ENCODE assay signal across 17 cellular contexts in the genomic region with DNA sequence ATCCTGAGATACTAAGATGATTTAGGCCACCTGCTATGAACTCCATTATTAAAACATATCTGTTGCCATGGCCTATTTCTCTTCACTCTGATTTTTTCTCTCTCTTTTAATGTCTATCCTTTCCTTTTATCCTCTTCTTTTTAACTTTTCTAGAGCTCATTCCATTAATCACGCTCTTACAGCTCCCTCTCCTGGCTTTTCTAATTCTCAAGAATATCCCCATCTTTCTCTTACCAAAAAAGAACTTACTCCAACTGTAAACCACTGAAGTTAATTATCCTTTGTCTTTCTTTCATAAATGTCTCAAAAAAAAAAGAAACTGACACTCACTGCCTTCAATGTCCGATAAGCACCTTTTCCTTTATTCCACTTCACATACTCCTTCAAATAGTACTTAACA. TPM values are rescaled to one million over a fixed set of nuclear protein-coding genes. Genes with fewer than 3 reads are reported as not detected.
A peak's percentile ranks its signal among the peaks of the same experiment; 100 is the strongest.
DNase-seq lines count a peak whose midpoint lies in the region; ATAC-seq and TF ChIP-seq lines count a peak whose summit lies in the region.
"Had no signal": no experiment of that assay in that cellular context is flagged by ENCODE, and none has a peak within 500 bp of the region (broad histone marks: within the 10 kb centered on the region; RNA-seq: fewer than 3 reads in every experiment).

No MANE protein-coding gene starts in this region.

- TF ChIP-seq CTCF in AG09309 (IDR thresholded peaks at IDR 0.05; ENCODE audit: control insufficient read depth, insufficient read depth, low read depth, low read length, missing control alignments): peak; percentile 10
- TF ChIP-seq CTCF in KMS-11 (conservative IDR thresholded peaks at IDR 0.05; ENCODE audit: low read depth, low read length): no peak
- TF ChIP-seq CTCF in GM10248 (IDR thresholded peaks at IDR 0.05; ENCODE audit: control extremely low read depth, extremely low read depth, low read depth, missing control alignments): no peak

- H4K20me1 ChIP-seq in KMS-11 (ENCODE audit: insufficient read depth): peaks cover 92% of the 10 kb centered on the region

- H2AFZ ChIP-seq in KMS-11 (ENCODE audit: low read depth): no peak overlapping the region

- H3K9me3 Mint-ChIP-seq in activated T-cell treated with anti-CD3 and anti-CD28 coated beads, Interleukin-2, amount 50 U/mL, for 4 hours: no peaks in the 10 kb centered on the region

- no peak overlapping the region for H3K27ac ChIP-seq in KMS-11
- H3K27ac ChIP-seq in muscle layer of colon (ENCODE audit: low read depth, low read length): no peak overlapping the region
- H3K27ac ChIP-seq: BLaER1 treated with 17β-estradiol and CSF1 and Interleukin-3, amounts not matched to agents 10 nM and 100 nM; SJSA1; VCaP had no signal

- H3K27me3 ChIP-seq in KMS-11 (ENCODE audit: insufficient read depth, low read depth) (no peaks in the 10 kb centered on the region), muscle layer of colon (ENCODE audit: control insufficient read depth in 1 of 2, insufficient read depth in 2 of 2, low read length in 2 of 2) (no peaks in the 10 kb centered on the region)
- H3K27me3 ChIP-seq: BLaER1 treated with 17β-estradiol and CSF1 and Interleukin-3, amounts not matched to agents 10 nM and 100 nM; SJSA1 had no signal

- H3K4me2 ChIP-seq in KMS-11: 0 out of 2 replicates have a peak overlapping the region, but pooled peaks have one; percentile 5

- CTCF ChIA-PET in GM10248 (lab: Yijun Ruan, JAX): interaction anchor here (0.9 to 2.0 kb wide), 7 partner anchors 11 to 87 kb away, joined by 3 to 12 read pairs (median 5); partner anchors contain the start of gene PNO1

- H3K36me3 ChIP-seq in KMS-11 (ENCODE audit: insufficient read depth) (no peaks in the 10 kb centered on the region), muscle layer of colon (ENCODE audit: insufficient read depth, low read length) (no peaks in the 10 kb centered on the region)

- no peak overlapping the region for H3K4me3 Mint-ChIP-seq in activated T-cell treated with anti-CD3 and anti-CD28 coated beads, Interleukin-2, amount 50 U/mL, for 4 hours

- DNase-seq in AG09309 (ENCODE audit: low read depth) (no peak), cerebellar cortex (ENCODE audit: low spot score) (peak; percentile 37), CD1c-positive myeloid dendritic cell (ENCODE audit: extremely low spot score) (no peak), NCI-H187 (lab: John Stamatoyannopoulos, UW) (no peak), GM10248 (ENCODE audit: extremely low spot score) (no peak)
- DNase-seq in activated T-cell treated with anti-CD3 and anti-CD28 coated beads, Interleukin-2, amount 50 U/mL, for 4 hours: no peak
- DNase-seq: activated CD8-positive, alpha-beta memory T cell treated with anti-CD3 and anti-CD28 coated beads for 24 hours; amygdala; NCI-H2171 treated with DMSO at 0.1 percent for 48 hours; nucleus accumbens; stimulated activated CD4-positive, alpha-beta T cell treated with anti-CD3 and anti-CD28 coated beads, Interleukin-12 subunit alpha, Interleukin-12 subunit beta, amount 100 ng/mL, for 4 hours had no signal

- H3K27me3 Mint-ChIP-seq in activated T-cell treated with anti-CD3 and anti-CD28 coated beads, Interleukin-2, amount 50 U/mL, for 4 hours (ENCODE audit: low read depth): no peaks in the 10 kb centered on the region

- H3K9ac ChIP-seq in KMS-11 (no peak overlapping the region), muscle layer of colon (ENCODE audit: low read length) (peak overlapping the region; percentile 14)

- ATAC-seq in activated T-cell treated with anti-CD3 and anti-CD28 coated beads, Interleukin-2, amount 50 U/mL, for 4 hours: no peak

- peaks cover 6% of the 10 kb centered on the region for H3K36me3 Mint-ChIP-seq in activated T-cell treated with anti-CD3 and anti-CD28 coated beads, Interleukin-2, amount 50 U/mL, for 4 hours (ENCODE audit: insufficient read depth)

- peaks cover 27% of the 10 kb centered on the region for H3K4me1 Mint-ChIP-seq in activated T-cell treated with anti-CD3 and anti-CD28 coated beads, Interleukin-2, amount 50 U/mL, for 4 hours (ENCODE audit: low read depth)

- H3K4me1 ChIP-seq in KMS-11 (ENCODE audit: low read depth, poor library complexity, severe bottlenecking) (peaks cover 67% of the 10 kb centered on the region), muscle layer of colon (ENCODE audit: insufficient read depth, low read length) (peaks cover 74% of the 10 kb centered on the region)

- peaks cover 100% of the 10 kb centered on the region for H3K79me2 ChIP-seq in KMS-11 (ENCODE audit: insufficient read depth, low read depth)

- no peaks in the 10 kb centered on the region for H3K9me3 ChIP-seq in muscle layer of colon (ENCODE audit: low read length)
- H3K9me3 ChIP-seq: SJSA1 had no signal

- POLR2A ChIA-PET in GM10248 (lab: Yijun Ruan, JAX): no interaction called here

- H3K4me3 ChIP-seq in AG09309 (ENCODE audit: control insufficient read depth, low read depth, low read length) (no peak overlapping the region), KMS-11 (IDR thresholded peaks at IDR 0.05; ENCODE audit: insufficient read depth, low read depth, low read length) (no peak overlapping the region), muscle layer of colon (ENCODE audit: low read depth in 1 of 2, low read length in 2 of 2) (no peak overlapping the region)
- H3K4me3 ChIP-seq: BLaER1 treated with 17β-estradiol and CSF1 and Interleukin-3, amounts not matched to agents 10 nM and 100 nM; lung; SJSA1 had no signal

RNA-seq across cellular contexts. Expression of gene PPP3R1, which starts 7.9 kb away (rescaled TPM):
- total RNA-seq in activated T-cell treated with anti-CD3 and anti-CD28 coated beads, Interleukin-2, amount 50 U/mL, for 4 hours: 10 to 100 TPM; 73.5 to 84.0 (median 74.2) TPM
